18 cellular contexts compared by ENCODE assay signal in genomic region chr2:85522090-85522647, GRCh38. TPM values are rescaled to one million over a fixed set of nuclear protein-coding genes. Genes with fewer than 3 reads are reported as not detected.
DNase-seq lines count a peak whose midpoint lies in the region; ATAC-seq and TF ChIP-seq lines count a peak whose summit lies in the region.
"Had no signal": no experiment of that assay in that cellular context is flagged by ENCODE, and none has a peak within 500 bp of the region (broad histone marks: within the 10 kb centered on the region; RNA-seq: fewer than 3 reads in every experiment).

No MANE protein-coding gene starts in this region.

- TF ChIP-seq CTCF in C4-2B (conservative IDR thresholded peaks at IDR 0.05) (no peak), VCaP (conservative IDR thresholded peaks at IDR 0.05) (no peak), mucosa of descending colon (IDR thresholded peaks at IDR 0.05) (no peak)

- H3K36me3 ChIP-seq in mucosa of descending colon (ENCODE audit: low read depth) = no peaks in the 10 kb centered on the region
- H3K36me3 ChIP-seq: HAP-1 had no signal

- peak; percentile 35 for DNase-seq in GM04504 (ENCODE audit: low read depth)
- DNase-seq in mucosa of descending colon = no peak
- DNase-seq in HuH-7 (ENCODE audit: low spot score) = no peak
- no peak for DNase-seq in cerebellar nuclear complex (lab: John Stamatoyannopoulos, UW)
- DNase-seq in NCI-H345 treated with DMSO at 0.1 percent for 48 hours (lab: John Stamatoyannopoulos, UW; ENCODE audit: unreplicated experiment) = no peak
- DNase-seq in NCI-H1930 (lab: John Stamatoyannopoulos, UW) = no peak
- DNase-seq: AML-193; CD4-positive, alpha-beta memory T cell; DMS153; DMS79; GF-D8; IMR-90 had no signal

- H3K27ac ChIP-seq in C4-2B (peak overlapping the region; percentile 74; the same call in 1 of the 2 replicates), VCaP (peak overlapping the region; percentile 96)
- H3K27ac ChIP-seq: A549 had no signal

- intact Hi-C loops in mucosa of descending colon (cut with DNase I, micrococcal nuclease) = no loop called here

- H3K9me3 ChIP-seq in mucosa of descending colon = no peaks in the 10 kb centered on the region
- H3K9me3 ChIP-seq: A549, HAP-1 had no signal

- ATAC-seq in mucosa of descending colon = peak; percentile 72
- ATAC-seq: GM12878, K562 had no signal

- no peak overlapping the region for H3K4me3 ChIP-seq in mucosa of descending colon
- H3K4me3 ChIP-seq: A549, GM12878, HAP-1, K562 had no signal

- H3K4me1 ChIP-seq in mucosa of descending colon (ENCODE audit: low read depth) = peaks cover 27% of the 10 kb centered on the region

RNA-seq across cellular contexts. Expression of gene MAT2A, which starts 16.8 kb away (rescaled TPM):
- 100 to 1,000 TPM; 156 to 229 (median 167) TPM for total RNA-seq in mucosa of descending colon

RNA-seq across cellular contexts. Expression of gene GGCX, which starts 39.1 kb away (rescaled TPM):
- 10 to 100 TPM; 26.4 to 39.1 (median 31.7) TPM for total RNA-seq in mucosa of descending colon

RNA-seq across cellular contexts. Expression of gene VAMP8, which starts 55.2 kb away (rescaled TPM):
- 100 to 1,000 TPM; 125 to 312 (median 254) TPM for total RNA-seq in mucosa of descending colon
